19 cellular contexts compared by ENCODE assay signal in genomic region chr14:24070285-24071143, GRCh38. TPM values are rescaled to one million over a fixed set of nuclear protein-coding genes. Genes with fewer than 3 reads are reported as not detected.
DNase-seq lines count a peak whose midpoint lies in the region; ATAC-seq and TF ChIP-seq lines count a peak whose summit lies in the region.
"Had no signal": no experiment of that assay in that cellular context is flagged by ENCODE, and none has a peak within 500 bp of the region (broad histone marks: within the 10 kb centered on the region; RNA-seq: fewer than 3 reads in every experiment).

No MANE protein-coding gene starts in this region.

- DNase-seq in NCI-H1417 (lab: John Stamatoyannopoulos, UW) = peak; percentile 42 to 85 (median 73)
- DNase-seq in NCI-H1417 treated with DMSO at 0.1 percent for 48 hours (lab: John Stamatoyannopoulos, UW) = no peak
- peak; percentile 44 for DNase-seq in DMS79 treated with DMSO at 0.1 percent for 48 hours (lab: John Stamatoyannopoulos, UW)
- DNase-seq in NCI-H526 (lab: John Stamatoyannopoulos, UW) = peak; percentile 40 to 63
- no peak for DNase-seq in dorsolateral prefrontal cortex
- no peak for DNase-seq in foreskin melanocyte
- DNase-seq: activated CD4-positive, alpha-beta T cell treated with anti-CD3 and anti-CD28 coated beads, Interleukin-2, amount 10 ng/mL, durations not matched to agents 7 days and 5 days; activated naive CD4-positive, alpha-beta T cell treated with anti-CD3 and anti-CD28 coated beads, Interleukin-2, amount 10 ng/mL, durations not matched to agents 7 days and 5 days; brain microvascular endothelial cell; DMS 273 treated with DMSO at 0.1 percent for 48 hours; erythroblast; NCI-H446 had no signal

- H3K27me3 ChIP-seq in dorsolateral prefrontal cortex = no peaks in the 10 kb centered on the region
- H3K27me3 ChIP-seq: BLaER1, Peyer's patch had no signal

- peak overlapping the region in 48 of 59 donors; percentile 2 to 61 (median 48) for H3K4me3 ChIP-seq in dorsolateral prefrontal cortex
- H3K4me3 ChIP-seq: BLaER1 had no signal

- TF ChIP-seq CTCF in dorsolateral prefrontal cortex (IDR thresholded peaks at IDR 0.05 in 54 of 56, conservative IDR thresholded peaks at IDR 0.05 in 2 of 56; ENCODE audit: low read depth in 1 of 56, partially characterized antibody in 56 of 56) = no peak

- ATAC-seq in HG02623 (IDR thresholded peaks at IDR 0.05; ENCODE audit: unreplicated experiment) (no peak), HG02884 (IDR thresholded peaks at IDR 0.05; ENCODE audit: unreplicated experiment) (no peak)
- ATAC-seq: left lobe of liver, SK-N-SH treated with all-trans-retinoic acid at 6 μM for 48 hours had no signal

- intact Hi-C loops in dorsolateral prefrontal cortex (cut with DNase I) = no loop called here

- H3K27ac ChIP-seq in dorsolateral prefrontal cortex = peak overlapping the region in 39 of 59 donors; percentile 17 to 83 (median 64)
- H3K27ac ChIP-seq: BLaER1, brain microvascular endothelial cell had no signal

RNA-seq across cellular contexts. Expression of gene CPNE6, which starts 0.8 kb away (rescaled TPM):
- total RNA-seq in dorsolateral prefrontal cortex = 100 to 1,000 TPM in 5 of 120 experiments, 10 to 100 TPM in 115; 35.8 to 117 (median 63.9) TPM
- total RNA-seq: A172; activated CD4-positive, alpha-beta T cell treated with anti-CD3 and anti-CD28 coated beads, Interleukin-2, amount 10 ng/mL, durations not matched to agents 7 days and 5 days had no signal

RNA-seq across cellular contexts. Expression of gene CARMIL3, which starts 18.7 kb away (rescaled TPM):
- 10 to 100 TPM in 74 of 120 experiments, 1 to 10 TPM in 46; 6.6 to 22.8 (median 11.2) TPM for total RNA-seq in dorsolateral prefrontal cortex

RNA-seq across cellular contexts. Expression of gene PCK2, which starts 23.6 kb away (rescaled TPM):
- total RNA-seq in dorsolateral prefrontal cortex = 10 to 100 TPM in 7 of 120 experiments, 1 to 10 TPM in 113; 2.6 to 11.6 (median 6.5) TPM

RNA-seq across cellular contexts. Expression of gene DCAF11, which starts 44.1 kb away (rescaled TPM):
- 100 to 1,000 TPM in 3 of 120 experiments, 10 to 100 TPM in 117; 58.6 to 104 (median 77.7) TPM for total RNA-seq in dorsolateral prefrontal cortex

RNA-seq across cellular contexts. Expression of gene NRL, which starts 44.2 kb away (rescaled TPM):
- 1 to 10 TPM; 1.7 to 6.4 (median 3.6) TPM for total RNA-seq in dorsolateral prefrontal cortex
- total RNA-seq: A172 had no signal

Comparison
In these comparisons a context has a peak if more than half of its experiments do, and no peak if none do; other contexts are left out.
1. DNase-seq: peak in NCI-H1417 (3 of 3), DMS79 treated with DMSO at 0.1 percent for 48 hours (single experiment) and NCI-H526 (2 of 2); none in NCI-H1417 treated with DMSO at 0.1 percent for 48 hours (single experiment), dorsolateral prefrontal cortex (0 of 10) and foreskin melanocyte (single experiment).